In genomic region chr12:75539889-75540288, GRCh38 we compare ENCODE assay signal across 21 cellular contexts. TPM values are rescaled to one million over a fixed set of nuclear protein-coding genes. Genes with fewer than 3 reads are reported as not detected.
A peak's percentile ranks its signal among the peaks of the same experiment; 100 is the strongest.
DNase-seq lines count a peak whose midpoint lies in the region; ATAC-seq, FAIRE-seq and TF ChIP-seq lines count a peak whose summit lies in the region.
"Had no signal": no experiment of that assay in that cellular context is flagged by ENCODE, and none has a peak within 500 bp of the region (broad histone marks: within the 10 kb centered on the region; RNA-seq: fewer than 3 reads in every experiment).

No MANE protein-coding gene starts in this region.

- POLR2A ChIA-PET in IMR-90 (lab: Charles Lee; ENCODE audit: unreplicated experiment) (no interaction called here), K562 (lab: Yijun Ruan, JAX) (no interaction called here)

- H3K9me1 ChIP-seq in IMR-90 (ENCODE audit: insufficient read depth, low read length) (no peaks in the 10 kb centered on the region), K562 (ENCODE audit: control insufficient read depth, insufficient read depth, low read length) (no peaks in the 10 kb centered on the region)

- H2BK120ac ChIP-seq in IMR-90 (ENCODE audit: low read depth, low read length), result no peak overlapping the region

- H3K9me3 ChIP-seq in IMR-90 (ENCODE audit: control insufficient read depth, insufficient read depth, low read length) (no peaks in the 10 kb centered on the region), K562 (replicated peaks; ENCODE audit: control insufficient read depth, insufficient read depth, low read depth, low read length) (no peaks in the 10 kb centered on the region), small intestine (ENCODE audit: control insufficient read depth, low read depth) (no peaks in the 10 kb centered on the region)
- H3K9me3 ChIP-seq: A549; BLaER1 treated with 17β-estradiol and CSF1 and Interleukin-3, amounts not matched to agents 10 nM and 100 nM; Caco-2 had no signal

- H3K4me1 ChIP-seq in IMR-90 (ENCODE audit: control insufficient read depth, insufficient read depth, low read length) (no peaks in the 10 kb centered on the region), K562 (replicated peaks in 1 of 2; ENCODE audit: control insufficient read depth in 2 of 2, insufficient read depth in 2 of 2, low read length in 2 of 2) (no peaks in the 10 kb centered on the region), small intestine (ENCODE audit: control insufficient read depth in 2 of 2, insufficient read depth in 1 of 2, low read depth in 1 of 2, low read length in 1 of 2) (no peaks in the 10 kb centered on the region)
- H3K4me1 ChIP-seq: A549; BLaER1 treated with 17β-estradiol and CSF1 and Interleukin-3, amounts not matched to agents 10 nM and 100 nM; Caco-2 had no signal

- no peak overlapping the region for H3K4me2 ChIP-seq in IMR-90 (ENCODE audit: low read depth, low read length)
- H3K4me2 ChIP-seq in K562 (ENCODE audit: insufficient read depth, low read length), result no peak overlapping the region
- H3K4me2 ChIP-seq: A549; BLaER1 treated with 17β-estradiol and CSF1 and Interleukin-3, amounts not matched to agents 10 nM and 100 nM had no signal

- H2AK5ac ChIP-seq in IMR-90 (ENCODE audit: low read depth, low read length), result no peak overlapping the region

- no peak overlapping the region for H2BK5ac ChIP-seq in IMR-90 (ENCODE audit: low read depth, low read length, poor library complexity, severe bottlenecking)

- no peaks in the 10 kb centered on the region for H3K36me3 Mint-ChIP-seq in activated naive CD4-positive, alpha-beta T cell treated with anti-CD3 and anti-CD28 coated beads, Interleukin-2, amount 50 U/mL, for 72 hours
- H3K36me3 Mint-ChIP-seq: CD8-positive, alpha-beta T cell had no signal

- H3K27ac Mint-ChIP-seq in activated naive CD4-positive, alpha-beta T cell treated with anti-CD3 and anti-CD28 coated beads, Interleukin-2, amount 50 U/mL, for 72 hours, result no peak overlapping the region
- H3K27ac Mint-ChIP-seq: B cell; CD4-positive, alpha-beta T cell; CD8-positive, alpha-beta T cell had no signal

- TF ChIP-seq EP300 in K562 (IDR thresholded peaks at IDR 0.05; ENCODE audit: low read length), result no peak

- no peak overlapping the region for H4K8ac ChIP-seq in IMR-90 (ENCODE audit: low read depth in 2 of 2, low read length in 2 of 2)

- H3K9ac ChIP-seq in IMR-90 (ENCODE audit: low read depth, low read length), result no peak overlapping the region
- H3K9ac ChIP-seq in K562 (ENCODE audit: insufficient read depth in 1 of 2, low read depth in 2 of 2, low read length in 2 of 2), result no peak overlapping the region
- H3K9ac ChIP-seq: BLaER1 treated with 17β-estradiol and CSF1 and Interleukin-3, amounts not matched to agents 10 nM and 100 nM had no signal

- dilution Hi-C loops in IMR-90 (cut with HindIII; ENCODE audit: low sequenced_read_pairs, unreplicated experiment), result no loop called here

- no peak for DNase-seq in IMR-90
- no peak for DNase-seq in K562 (ENCODE audit: extremely low read depth in 1 of 4, low spot score in 3 of 4)
- no peak for DNase-seq in small intestine
- DNase-seq in activated naive CD4-positive, alpha-beta T cell treated with anti-CD3 and anti-CD28 coated beads, Interleukin-2, amount 50 U/mL, for 72 hours (ENCODE audit: low spot score in 2 of 2), result no peak
- DNase-seq in NCI-H2227 treated with DMSO at 0.1 percent for 48 hours (lab: John Stamatoyannopoulos, UW), result no peak
- DNase-seq: AML-193; Caco-2; Calu3; CD4-positive, alpha-beta T cell; CD8-positive, alpha-beta T cell; DMS79 treated with DMSO at 0.1 percent for 48 hours; GF-D8 had no signal

- no peak overlapping the region for H4K91ac ChIP-seq in IMR-90 (ENCODE audit: insufficient read depth, low read depth, low read length)

- no peak overlapping the region for H3K14ac ChIP-seq in IMR-90 (replicated peaks; ENCODE audit: low read depth, low read length)

- no peak overlapping the region for H3K27ac ChIP-seq in IMR-90 (ENCODE audit: insufficient read depth, low read length)
- no peak overlapping the region for H3K27ac ChIP-seq in K562 (ENCODE audit: extremely low read depth, low read depth, low read length)
- H3K27ac ChIP-seq in small intestine (ENCODE audit: low read depth in 1 of 2, low read length in 1 of 2), result no peak overlapping the region
- H3K27ac ChIP-seq: 22Rv1; A549; BLaER1 treated with 17β-estradiol and CSF1 and Interleukin-3, amounts not matched to agents 10 nM and 100 nM; C4-2B had no signal

- no peaks in the 10 kb centered on the region for H3K36me3 ChIP-seq in IMR-90 (ENCODE audit: control insufficient read depth, insufficient read depth, low read length)
- no peaks in the 10 kb centered on the region for H3K36me3 ChIP-seq in K562 (ENCODE audit: control insufficient read depth, insufficient read depth, low read length)
- no peaks in the 10 kb centered on the region for H3K36me3 ChIP-seq in small intestine (ENCODE audit: control insufficient read depth in 2 of 2, insufficient read depth in 2 of 2, low read length in 2 of 2)
- H3K36me3 ChIP-seq: BLaER1 treated with 17β-estradiol and CSF1 and Interleukin-3, amounts not matched to agents 10 nM and 100 nM had no signal

- H3K27me3 ChIP-seq in IMR-90 (ENCODE audit: control insufficient read depth, insufficient read depth, low read length), result no peaks in the 10 kb centered on the region
- H3K27me3 ChIP-seq in K562 (ENCODE audit: control insufficient read depth in 2 of 2, insufficient read depth in 2 of 2, low read length in 2 of 2), result no peaks in the 10 kb centered on the region
- no peaks in the 10 kb centered on the region for H3K27me3 ChIP-seq in small intestine (ENCODE audit: control insufficient read depth in 2 of 2, insufficient read depth in 2 of 2, low read length in 2 of 2)
- H3K27me3 ChIP-seq: BLaER1 treated with 17β-estradiol and CSF1 and Interleukin-3, amounts not matched to agents 10 nM and 100 nM had no signal

- no peak overlapping the region; the same call in 1 of the 2 replicates for H3K18ac ChIP-seq in IMR-90 (ENCODE audit: low read depth, low read length)

- no peak overlapping the region for H3K23ac ChIP-seq in IMR-90 (ENCODE audit: low read depth, low read length)

- H3K9me3 Mint-ChIP-seq in activated naive CD4-positive, alpha-beta T cell treated with anti-CD3 and anti-CD28 coated beads, Interleukin-2, amount 50 U/mL, for 72 hours, result no peaks in the 10 kb centered on the region
- H3K9me3 Mint-ChIP-seq: CD4-positive, alpha-beta T cell; CD8-positive, alpha-beta T cell had no signal

- H3K56ac ChIP-seq in IMR-90 (ENCODE audit: extremely low read depth, insufficient read depth, low read length), result no peak overlapping the region

- BruUV-seq in IMR-90 (replicated peaks; lab: Mats Ljungman, UMichigan) (no TSS peak), K562 (replicated peaks; lab: Mats Ljungman, UMichigan) (no TSS peak)

- H2AFZ ChIP-seq in IMR-90 (replicated peaks; ENCODE audit: low read length, poor library complexity) (no peak overlapping the region), K562 (ENCODE audit: low read depth, low read length) (no peak overlapping the region)

- H4K20me1 ChIP-seq in IMR-90 (ENCODE audit: insufficient read depth, low read length) (no peaks in the 10 kb centered on the region), K562 (replicated peaks; ENCODE audit: control insufficient read depth, insufficient read depth, low read length) (no peaks in the 10 kb centered on the region)
- H4K20me1 ChIP-seq: BLaER1 treated with 17β-estradiol and CSF1 and Interleukin-3, amounts not matched to agents 10 nM and 100 nM had no signal

- FAIRE-seq in K562 (lab: Jason Lieb, UNC), result no peak
- peak; percentile 5 for FAIRE-seq in small intestine (lab: Jason Lieb, UNC)
- FAIRE-seq: D721Med, G401.6, GM12891, GM18507 had no signal

- ATAC-seq in IMR-90 (ENCODE audit: low read depth) (no peak), K562 (no peak)
- no peak for ATAC-seq in activated naive CD4-positive, alpha-beta T cell treated with anti-CD3 and anti-CD28 coated beads, Interleukin-2, amount 50 U/mL, for 72 hours
- ATAC-seq: A549; CD8-positive, alpha-beta T cell had no signal

- WGBS in IMR-90 (ENCODE audit: extremely low coverage in 2 of 2, insufficient read length in 1 of 2), 2 experiments, result no CpG with 5 or more reads among the region's 2 CpGs
- 11% methylated on average over 2 of the region's 2 CpGs for WGBS in K562 (ENCODE audit: insufficient coverage, low coverage, missing lambda C conversion rate)
- 55 to 64% (median 64%) methylated on average over 2 of the region's 2 CpGs for WGBS in small intestine, 3 donors

- no peak overlapping the region for H2BK15ac ChIP-seq in IMR-90 (ENCODE audit: low read depth, low read length)

- H3K4ac ChIP-seq in IMR-90 (ENCODE audit: low read depth, low read length), result no peak overlapping the region

- TF ChIP-seq RAD21 in IMR-90 (IDR thresholded peaks at IDR 0.05; ENCODE audit: low read length), result no peak
- no peak for TF ChIP-seq RAD21 in K562 (CRISPR knock-in tag; conservative IDR thresholded peaks at IDR 0.05 in 1 of 2, IDR thresholded peaks at IDR 0.05 in 1 of 2)

- intact Hi-C loops in IMR-90 (cut with micrococcal nuclease) (no loop called here), K562 (cut with micrococcal nuclease) (loop anchor here (10.0 kb wide), 1 partner anchor 275 kb away; no protein-coding TSS in a partner anchor)

- TF ChIP-seq POLR2A in IMR-90 (IDR thresholded peaks at IDR 0.05; ENCODE audit: low read depth, low read length), result no peak
- TF ChIP-seq POLR2A in K562 (conservative IDR thresholded peaks at IDR 0.05), result no peak

- no peak overlapping the region for H2AK9ac ChIP-seq in IMR-90 (replicated peaks; ENCODE audit: low read depth, low read length, poor library complexity)

- CTCF ChIA-PET in IMR-90 (lab: Yijun Ruan, JAX), result no interaction called here
- CTCF ChIA-PET in K562 (lab: Yijun Ruan, JAX; ENCODE audit: low intra/inter-chr PET ratio), result no interaction called here

- H2BK20ac ChIP-seq in IMR-90 (ENCODE audit: low read depth, low read length), result no peak overlapping the region

- H3K79me2 ChIP-seq in K562 (ENCODE audit: control insufficient read depth, insufficient read depth, low read length), result no peaks in the 10 kb centered on the region

- H4K5ac ChIP-seq in IMR-90 (ENCODE audit: low read depth, low read length), result no peak overlapping the region

- no peak for TF ChIP-seq CTCF in IMR-90 (conservative IDR thresholded peaks at IDR 0.05; ENCODE audit: low read depth, low read length)
- no peak for TF ChIP-seq CTCF in K562 (IDR thresholded peaks at IDR 0.05 in 2 of 3, conservative IDR thresholded peaks at IDR 0.05 in 1 of 3; ENCODE audit: insufficient read depth in 2 of 3, low read depth in 1 of 3, low read length in 3 of 3)

- H3K4me3 ChIP-seq in IMR-90 (ENCODE audit: insufficient read depth, low read depth, low read length), result no peak overlapping the region
- H3K4me3 ChIP-seq in K562, result no peak overlapping the region
- H3K4me3 ChIP-seq in small intestine (ENCODE audit: low read depth in 1 of 2, low read length in 2 of 2), result no peak overlapping the region
- H3K4me3 ChIP-seq: A549; BLaER1 treated with 17β-estradiol and CSF1 and Interleukin-3, amounts not matched to agents 10 nM and 100 nM had no signal

- no peaks in the 10 kb centered on the region for H3K79me1 ChIP-seq in IMR-90 (ENCODE audit: low read depth in 1 of 2, low read length in 2 of 2)

- in situ Hi-C loops in IMR-90 (cut with MboI; ENCODE audit: low sequenced_read_pairs), result loop anchor here (25.0 kb wide), 1 partner anchor 922 kb away; no protein-coding TSS in a partner anchor
- in situ Hi-C loops in K562 (cut with MboI), result no loop called here

RNA-seq across cellular contexts. Expression of gene KRR1, which starts 28.5 kb away (rescaled TPM):
- total RNA-seq in IMR-90 (2012; rRNA removed), result 31.4 and 40.0 TPM in 2 replicates
- polyA plus RNA-seq in IMR-90 (2012; rRNA removed), result 16.1 and 18.3 TPM in 2 replicates
- 0.74 and 1.2 TPM in 2 replicates for polyA plus RNA-seq in IMR-90 (2012; cell fraction: cytosol; rRNA removed)
- 0.94 and 13.1 TPM in 2 replicates for polyA plus RNA-seq in IMR-90 (2012; cell fraction: nucleus; rRNA removed; ENCODE audit: low replicate concordance)
- total RNA-seq in K562 (2011; cell fraction: chromatin; rRNA removed; ENCODE audit: low replicate concordance), result 24.4 and 92.6 TPM in 2 replicates
- 10.7 and 11.7 TPM in 2 replicates for total RNA-seq in K562 (2011; cell fraction: nucleolus; rRNA removed)
- total RNA-seq in K562 (2011; cell fraction: nucleoplasm; rRNA removed), result 25.4 and 28.2 TPM in 2 replicates
- 32.8 and 42.6 TPM in 2 replicates for total RNA-seq in K562 (2014; rRNA removed)
- total RNA-seq in K562 (2014; rRNA removed; fragmentation: Illumina TruSeq; extraction: Trizol), result 102 and 131 TPM in 2 replicates
- total RNA-seq in K562 (2015; rRNA removed; fragmentation: Illumina TruSeq; extraction: Trizol), result 84.6 and 91.0 TPM in 2 replicates
- total RNA-seq in K562 (2021), result 61.0 and 67.6 TPM in 2 replicates
- 43.8 and 60.7 TPM in 2 replicates for polyA plus RNA-seq in K562 (2011; rRNA removed)
- 3.3 and 9.8 TPM in 2 replicates for polyA plus RNA-seq in K562 (2011; cell fraction: cytosol; rRNA removed)
- 15.2 and 33.1 TPM in 2 replicates for polyA plus RNA-seq in K562 (2011; cell fraction: nucleus; rRNA removed)
- 26.8 and 39.2 TPM in 2 replicates for polyA plus RNA-seq in K562 (2012)
- 53.8 and 56.5 TPM in 2 replicates for polyA plus RNA-seq in K562 (2014; fragmentation: Illumina TruSeq; extraction: Trizol)
- 10 to 100 TPM; 49.9 to 68.5 TPM for polyA plus RNA-seq in K562 (2014; fragmentation: Nextera tagmentation; extraction: Ambion mirVana)
- polyA plus RNA-seq in K562 (2014; rRNA removed), result 46.1 and 69.0 TPM in 2 replicates
- 77.0 and 102 TPM in 2 replicates for polyA minus RNA-seq in K562 (2011; rRNA and poly(A)+ RNA removed)
- 11.3 and 14.9 TPM in 2 replicates for polyA minus RNA-seq in K562 (2011; cell fraction: cytosol; rRNA and poly(A)+ RNA removed)
- 37.3 and 97.9 TPM in 2 replicates for polyA minus RNA-seq in K562 (2011; cell fraction: nucleus; rRNA and poly(A)+ RNA removed)
- polyA plus RNA-seq in small intestine, result 10 to 100 TPM in 2 of 3 donors, 1 to 10 TPM in 1; 10.0 to 21.1 (median 12.3) TPM
- total RNA-seq in activated naive CD4-positive, alpha-beta T cell treated with anti-CD3 and anti-CD28 coated beads, Interleukin-2, amount 50 U/mL, for 72 hours, result 100 to 1,000 TPM; 100 to 149 TPM

RNA-seq across cellular contexts. Expression of gene GLIPR1, which starts 59.3 kb away (rescaled TPM):
- 244 and 327 TPM in 2 replicates for total RNA-seq in IMR-90 (2012; rRNA removed)
- 268 and 322 TPM in 2 replicates for polyA plus RNA-seq in IMR-90 (2012; rRNA removed)
- 108 and 182 TPM in 2 replicates for polyA plus RNA-seq in IMR-90 (2012; cell fraction: cytosol; rRNA removed)
- 55.5 and 273 TPM in 2 replicates for polyA plus RNA-seq in IMR-90 (2012; cell fraction: nucleus; rRNA removed; ENCODE audit: low replicate concordance)
- 0.23 and 0.39 TPM in 2 replicates for total RNA-seq in K562 (2011; cell fraction: chromatin; rRNA removed; ENCODE audit: low replicate concordance)
- 0.33 TPM in 1 of 2 replicates, not detected in the other for total RNA-seq in K562 (2011; cell fraction: nucleolus; rRNA removed)
- 0.15 and 0.37 TPM in 2 replicates for total RNA-seq in K562 (2011; cell fraction: nucleoplasm; rRNA removed)
- 0.29 and 0.45 TPM in 2 replicates for total RNA-seq in K562 (2014; rRNA removed)
- total RNA-seq in K562 (2014; rRNA removed; fragmentation: Illumina TruSeq; extraction: Trizol), result 0.69 and 1.0 TPM in 2 replicates
- 1.2 and 2.3 TPM in 2 replicates for total RNA-seq in K562 (2015; rRNA removed; fragmentation: Illumina TruSeq; extraction: Trizol)
- total RNA-seq in K562 (2021), result 0.98 and 1.2 TPM in 2 replicates
- 0.19 and 0.26 TPM in 2 replicates for polyA plus RNA-seq in K562 (2011; rRNA removed)
- 0.03 and 0.04 TPM in 2 replicates for polyA plus RNA-seq in K562 (2011; cell fraction: cytosol; rRNA removed)
- 0.27 and 0.28 TPM in 2 replicates for polyA plus RNA-seq in K562 (2011; cell fraction: nucleus; rRNA removed)
- 1.3 and 5.9 TPM in 2 replicates for polyA plus RNA-seq in K562 (2012)
- 0.69 and 1.2 TPM in 2 replicates for polyA plus RNA-seq in K562 (2014; fragmentation: Illumina TruSeq; extraction: Trizol)
- 1 to 10 TPM; 2.0 to 2.1 TPM for polyA plus RNA-seq in K562 (2014; fragmentation: Nextera tagmentation; extraction: Ambion mirVana)
- polyA plus RNA-seq in K562 (2014; rRNA removed), result 0.34 and 0.39 TPM in 2 replicates
- polyA minus RNA-seq in K562 (2011; rRNA and poly(A)+ RNA removed), result 0.06 and 0.18 TPM in 2 replicates
- not detected in 2 replicates for polyA minus RNA-seq in K562 (2011; cell fraction: cytosol; rRNA and poly(A)+ RNA removed)
- 0.22 and 0.27 TPM in 2 replicates for polyA minus RNA-seq in K562 (2011; cell fraction: nucleus; rRNA and poly(A)+ RNA removed)
- 1 to 10 TPM; 2.5 to 3.2 (median 2.7) TPM for polyA plus RNA-seq in small intestine
- total RNA-seq in activated naive CD4-positive, alpha-beta T cell treated with anti-CD3 and anti-CD28 coated beads, Interleukin-2, amount 50 U/mL, for 72 hours, result 10 to 100 TPM in 1 of 2 donors, 1 to 10 TPM in 1; 3.5 to 10.3 TPM

Comparison
In these comparisons a context has a peak if more than half of its experiments do, and no peak if none do; other contexts are left out.
1. RNA of gene GLIPR1, which starts 59.3 kb away (total RNA-seq): 244 to 327 TPM in IMR-90; 3.5 to 10.3 TPM in activated naive CD4-positive, alpha-beta T cell treated with anti-CD3 and anti-CD28 coated beads, Interleukin-2, amount 50 U/mL, for 72 hours and 0.15 to 2.3 TPM in K562; every median in the first group is over 10 times any median in the second.